ENCODE assay signal across 1 cellular context in genomic region chr1:235077163-235077540, GRCh38.
TF ChIP-seq lines count a peak whose summit lies in the region.

No MANE protein-coding gene starts in this region.

TF ChIP-seq in GM12878, 131 proteins besides CTCF, POLR2A, EP300 and RAD21:
- TF ChIP-seq ZNF592 (IDR thresholded peaks at IDR 0.05): no peak
- no peak for TF ChIP-seq CHD2 (IDR thresholded peaks at IDR 0.05; ENCODE audit: borderline replicate concordance, low read depth, low read length)
- TF ChIP-seq SUPT20H (IDR thresholded peaks at IDR 0.05; ENCODE audit: borderline replicate concordance, control insufficient read depth, low read depth, low read length): no peak
- no peak for TF ChIP-seq SPI1 (IDR thresholded peaks at IDR 0.05; ENCODE audit: borderline replicate concordance, insufficient read depth, low read depth, low read length)
- peak; percentile 38 for TF ChIP-seq SMARCA5 (IDR thresholded peaks at IDR 0.05)
- TF ChIP-seq FOS (IDR thresholded peaks at IDR 0.05; ENCODE audit: borderline replicate concordance, extremely low read depth, insufficient read length): no peak
- TF ChIP-seq, protein P1, sequence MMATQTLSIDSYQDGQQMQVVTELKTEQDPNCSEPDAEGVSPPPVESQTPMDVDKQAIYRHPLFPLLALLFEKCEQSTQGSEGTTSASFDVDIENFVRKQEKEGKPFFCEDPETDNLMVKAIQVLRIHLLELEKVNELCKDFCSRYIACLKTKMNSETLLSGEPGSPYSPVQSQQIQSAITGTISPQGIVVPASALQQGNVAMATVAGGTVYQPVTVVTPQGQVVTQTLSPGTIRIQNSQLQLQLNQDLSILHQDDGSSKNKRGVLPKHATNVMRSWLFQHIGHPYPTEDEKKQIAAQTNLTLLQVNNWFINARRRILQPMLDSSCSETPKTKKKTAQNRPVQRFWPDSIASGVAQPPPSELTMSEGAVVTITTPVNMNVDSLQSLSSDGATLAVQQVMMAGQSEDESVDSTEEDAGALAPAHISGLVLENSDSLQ (IDR thresholded peaks at IDR 0.05): no peak
- 0 out of 2 replicates have a peak, but pooled peaks have one; percentile 37 for TF ChIP-seq POLR2AphosphoS5 (IDR thresholded peaks at IDR 0.05; ENCODE audit: low read length)
- no peak for TF ChIP-seq USF2 (IDR thresholded peaks at IDR 0.05; ENCODE audit: borderline replicate concordance, low read depth, low read length)
